In genomic region chr2:195105581-195105980, GRCh38 we compare ENCODE assay signal across 29 cellular contexts.
"Had no signal": no experiment of that assay in that cellular context is flagged by ENCODE, and none has a peak within 500 bp of the region (broad histone marks: within the 10 kb centered on the region; RNA-seq: fewer than 3 reads in every experiment).

No MANE protein-coding gene starts in this region.

- H3K27ac Mint-ChIP-seq: dendritic cell treated with granulocyte-macrophage colony-stimulating factor and Interleukin-4, amounts not matched to agents 40 ng/mL and 50 ng/mL, for 4 days; endodermal cell; mesothelial cell of epicardium; naive B cell; natural killer cell treated with Interleukin-12 subunit alpha and Interleukin-12 subunit beta and Interleukin-15 and Interleukin-18, amount 100 ng/mL, for 72 hours; progenitor cell of endocrine pancreas; stimulated activated effector memory CD8-positive, alpha-beta T cell treated with anti-CD3 and anti-CD28 coated beads, Interleukin-12 subunit alpha, Interleukin-12 subunit beta, amount 100 ng/mL, for 72 hours had no signal

- H3K4me3 Mint-ChIP-seq: dendritic cell treated with granulocyte-macrophage colony-stimulating factor and Interleukin-4, amounts not matched to agents 40 ng/mL and 50 ng/mL, for 4 days; endodermal cell; mesothelial cell of epicardium; naive B cell; natural killer cell treated with Interleukin-12 subunit alpha and Interleukin-12 subunit beta and Interleukin-15 and Interleukin-18, amount 100 ng/mL, for 72 hours; neural crest cell; stimulated activated effector memory CD8-positive, alpha-beta T cell treated with anti-CD3 and anti-CD28 coated beads, Interleukin-12 subunit alpha, Interleukin-12 subunit beta, amount 100 ng/mL, for 72 hours had no signal

- H3K4me1 Mint-ChIP-seq: mesothelial cell of epicardium; naive B cell; neural crest cell; stimulated activated effector memory CD8-positive, alpha-beta T cell treated with anti-CD3 and anti-CD28 coated beads, Interleukin-12 subunit alpha, Interleukin-12 subunit beta, amount 100 ng/mL, for 72 hours had no signal

- H3K36me3 ChIP-seq: colonic mucosa, gastrocnemius medialis, right atrium auricular region, tibial artery, upper lobe of left lung had no signal

- H3K9me3 Mint-ChIP-seq: stimulated activated effector memory CD8-positive, alpha-beta T cell treated with anti-CD3 and anti-CD28 coated beads, Interleukin-12 subunit alpha, Interleukin-12 subunit beta, amount 100 ng/mL, for 72 hours had no signal

- H3K4me1 ChIP-seq: colonic mucosa, gastrocnemius medialis, parathyroid adenoma, right atrium auricular region, testis, tibial artery, upper lobe of left lung had no signal

- H3K4me3 ChIP-seq: colonic mucosa, gastrocnemius medialis, lung, mucosa of descending colon, right atrium auricular region, testis, tibial artery, upper lobe of left lung had no signal

- H3K9me3 ChIP-seq: colonic mucosa, gastrocnemius medialis, mucosa of descending colon, right atrium auricular region, testis, tibial artery, upper lobe of left lung had no signal

- H2AFZ ChIP-seq: parathyroid adenoma had no signal

- H3K27me3 ChIP-seq: colonic mucosa, gastrocnemius medialis, right atrium auricular region, testis, tibial artery, upper lobe of left lung had no signal

- H3K36me3 Mint-ChIP-seq: mesothelial cell of epicardium; naive B cell; natural killer cell treated with Interleukin-12 subunit alpha and Interleukin-12 subunit beta and Interleukin-15 and Interleukin-18, amount 100 ng/mL, for 72 hours; stimulated activated effector memory CD8-positive, alpha-beta T cell treated with anti-CD3 and anti-CD28 coated beads, Interleukin-12 subunit alpha, Interleukin-12 subunit beta, amount 100 ng/mL, for 72 hours had no signal

- H3K9ac ChIP-seq: parathyroid adenoma had no signal

- DNase-seq: colonic mucosa; effector CD8-positive, alpha-beta T cell; endodermal cell; erythroblast; gastrocnemius medialis; head of caudate nucleus; kidney; mesenchymal stem cell; mucosa of descending colon; naive B cell; stimulated activated CD4-positive, alpha-beta T cell treated with anti-CD3 and anti-CD28 coated beads, Interleukin-2, amount 100 ng/mL, for 24 hours; stimulated activated CD4-positive, alpha-beta T cell treated with anti-CD3 and anti-CD28 coated beads, Interleukin-4, amount 100 ng/mL, for 24 hours; stimulated activated naive CD8-positive, alpha-beta T cell treated with anti-CD3 and anti-CD28 coated beads, Interleukin-15, Interleukin-2, amounts not matched to agents 100 U/mL and 50 U/mL, for 24 hours; substantia nigra; testis; tibial artery; upper lobe of left lung had no signal

- ATAC-seq: gastrocnemius medialis; left lobe of liver; mucosa of descending colon; natural killer cell treated with Interleukin-12 subunit alpha and Interleukin-12 subunit beta and Interleukin-15 and Interleukin-18, amount 100 ng/mL, for 72 hours; sciatic nerve; stimulated activated effector memory CD8-positive, alpha-beta T cell treated with anti-CD3 and anti-CD28 coated beads, Interleukin-12 subunit alpha, Interleukin-12 subunit beta, amount 100 ng/mL, for 72 hours; stimulated activated naive CD8-positive, alpha-beta T cell treated with anti-CD3 and anti-CD28 coated beads, Interleukin-15, Interleukin-2, amounts not matched to agents 100 U/mL and 50 U/mL, for 24 hours had no signal

- H3K27ac ChIP-seq: colonic mucosa, gastrocnemius medialis, parathyroid adenoma, right atrium auricular region, testis, tibial artery, upper lobe of left lung had no signal

- H3K27me3 Mint-ChIP-seq: dendritic cell treated with granulocyte-macrophage colony-stimulating factor and Interleukin-4, amounts not matched to agents 40 ng/mL and 50 ng/mL, for 4 days; naive B cell; natural killer cell treated with Interleukin-12 subunit alpha and Interleukin-12 subunit beta and Interleukin-15 and Interleukin-18, amount 100 ng/mL, for 72 hours; progenitor cell of endocrine pancreas had no signal

- FAIRE-seq: kidney, urothelium cell line had no signal

- H3K79me2 ChIP-seq: parathyroid adenoma had no signal
